Comparison of ENCODE assay signal across 28 cellular contexts in the genomic region with DNA sequence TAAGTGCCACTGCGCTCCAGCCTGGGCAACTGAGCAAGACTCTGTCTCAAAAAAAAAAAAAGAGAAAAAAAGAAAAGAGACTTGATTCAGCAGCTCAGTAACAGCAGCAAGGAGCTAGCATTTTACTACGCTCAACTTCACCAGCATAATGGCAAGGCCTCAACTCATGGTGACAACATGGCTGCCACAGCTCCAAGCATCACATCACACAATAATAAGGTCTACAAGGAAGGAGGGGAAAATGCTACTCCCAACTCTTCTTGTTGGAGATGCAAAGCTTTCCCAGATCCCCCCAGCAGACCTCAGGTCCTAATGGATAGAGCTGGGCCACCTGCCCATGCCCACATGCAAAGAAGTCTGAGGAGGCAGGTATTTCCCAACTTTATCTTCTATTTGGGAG.
"Had no signal": no experiment of that assay in that cellular context is flagged by ENCODE, and none has a peak within 500 bp of the region (broad histone marks: within the 10 kb centered on the region; RNA-seq: fewer than 3 reads in every experiment).

No MANE protein-coding gene starts in this region.

- H3K36me3 ChIP-seq: colonic mucosa, esophagus muscularis mucosa, esophagus squamous epithelium, gastrocnemius medialis, gastroesophageal sphincter, heart left ventricle, heart right ventricle had no signal

- FAIRE-seq: colon, endometrium, endothelial cell of umbilical vein, frontal cortex had no signal

- DNase-seq: colonic mucosa; cortex of kidney; dermis blood vessel endothelial cell; dorsolateral prefrontal cortex; effector CD4-positive, alpha-beta T cell; effector CD8-positive, alpha-beta T cell; effector memory CD4-positive, alpha-beta T cell; effector memory CD8-positive, alpha-beta T cell; endodermal cell; erythroblast; esophagus squamous epithelium; foreskin fibroblast; foreskin keratinocyte; foreskin melanocyte; gastrocnemius medialis; glutamatergic neuron; head of caudate nucleus; heart right ventricle had no signal

- H3K9me3 ChIP-seq: colonic mucosa, esophagus squamous epithelium, gastrocnemius medialis, heart left ventricle, heart right ventricle had no signal

- H3K27ac ChIP-seq: colonic mucosa, coronary artery, dorsolateral prefrontal cortex, epithelial cell of prostate, esophagus muscularis mucosa, esophagus squamous epithelium, foreskin keratinocyte, gastrocnemius medialis, gastroesophageal sphincter, heart left ventricle, heart right ventricle had no signal

- H3K27me3 ChIP-seq: colonic mucosa had no signal

- ATAC-seq: effector memory CD8-positive, alpha-beta T cell; esophagus mucosa; foreskin keratinocyte; gastrocnemius medialis; gastroesophageal sphincter; heart left ventricle; heart right ventricle had no signal

- H3K4me1 ChIP-seq: colonic mucosa, esophagus muscularis mucosa, esophagus squamous epithelium, gastrocnemius medialis, gastroesophageal sphincter, heart left ventricle, heart right ventricle had no signal

- H3K4me3 ChIP-seq: colonic mucosa, coronary artery, dorsolateral prefrontal cortex, esophagus muscularis mucosa, esophagus squamous epithelium, gastrocnemius medialis, gastroesophageal sphincter, heart left ventricle, heart right ventricle had no signal
